8 cellular contexts compared by ENCODE assay signal in the genomic region with DNA sequence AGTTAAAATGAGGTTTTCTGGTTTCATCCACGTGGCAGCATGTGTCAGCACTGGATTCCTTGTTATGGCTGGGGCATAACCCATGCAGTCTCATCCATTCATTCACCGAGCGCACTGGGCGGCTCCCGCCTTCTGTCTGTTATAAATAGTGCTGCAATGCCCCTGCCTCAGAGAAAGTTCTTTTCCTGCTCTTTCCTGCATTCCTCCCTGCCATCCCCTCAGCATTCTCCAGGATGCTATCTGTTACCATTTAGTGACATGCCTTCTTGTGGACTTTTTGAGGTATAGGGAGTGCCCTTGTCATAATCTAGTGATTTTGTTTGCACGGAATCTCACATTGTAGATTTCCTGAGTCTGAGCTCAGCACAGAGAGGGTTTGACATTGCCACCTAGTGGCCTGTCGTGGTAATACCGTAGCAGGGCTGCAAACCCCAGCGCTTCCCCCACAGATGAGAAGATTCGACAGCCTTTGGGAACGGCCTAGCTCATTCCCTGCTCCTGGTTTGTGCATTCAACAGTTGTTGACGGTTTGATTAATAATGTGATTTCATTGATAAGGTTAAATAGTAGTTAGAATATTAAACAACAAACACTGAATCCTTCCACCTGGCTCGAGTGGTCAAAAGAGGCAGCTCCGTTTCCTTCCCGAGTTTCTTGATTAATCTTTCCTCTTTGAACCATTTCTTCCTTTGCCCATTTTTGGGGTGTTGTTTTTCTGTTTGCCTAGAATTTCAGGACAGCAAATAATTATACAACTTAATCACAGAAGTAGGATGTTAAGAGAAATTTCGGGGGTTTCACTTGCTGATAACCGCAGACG. TPM values are rescaled to one million over a fixed set of nuclear protein-coding genes. Genes with fewer than 3 reads are reported as not detected.
A peak's percentile ranks its signal among the peaks of the same experiment; 100 is the strongest.
DNase-seq lines count a peak whose midpoint lies in the region; ATAC-seq and TF ChIP-seq lines count a peak whose summit lies in the region.

No MANE protein-coding gene starts in this region.

- ATAC-seq in HG02642 (IDR thresholded peaks at IDR 0.05; ENCODE audit: poor library complexity, unreplicated experiment) (peak; percentile 59), left lung (peak; percentile 90), HG02884 (IDR thresholded peaks at IDR 0.05; ENCODE audit: unreplicated experiment) (no peak)
- peak; percentile 71 for ATAC-seq in central memory CD8-positive, alpha-beta T cell (replicated peaks; ENCODE audit: extremely low read depth, poor library complexity, severe bottlenecking)

- no peaks in the 10 kb centered on the region for H3K36me3 ChIP-seq in left lung

- TF ChIP-seq CTCF in left lung (IDR thresholded peaks at IDR 0.05): peak; percentile 91 to 95

- no peak overlapping the region for H3K4me3 ChIP-seq in left lung

- peaks cover 86% of the 10 kb centered on the region for H3K27me3 Mint-ChIP-seq in central memory CD8-positive, alpha-beta T cell

- H3K4me3 Mint-ChIP-seq in central memory CD8-positive, alpha-beta T cell: no peak overlapping the region

- no peak overlapping the region for H3K27ac ChIP-seq in left lung

- H3K4me1 Mint-ChIP-seq in central memory CD8-positive, alpha-beta T cell: peaks cover 11% of the 10 kb centered on the region

- H3K4me1 ChIP-seq in left lung: peaks cover 0 to 37% of the 10 kb centered on the region in 2 donors

- DNase-seq in D341Med (ENCODE audit: low spot score) (peak; percentile 85), NCI-H345 (lab: John Stamatoyannopoulos, UW) (peak; percentile 90), left lung (peak; percentile 61 to 77)
- DNase-seq in activated CD4-positive, CD25-positive, alpha-beta regulatory T cell treated with anti-CD3 and anti-CD28 coated beads, Interleukin-2, amount 50 U/mL, for 72 hours: peak; percentile 83
- peak; percentile 56 to 68 for DNase-seq in central memory CD8-positive, alpha-beta T cell (ENCODE audit: low spot score in 2 of 2)
- peak; percentile 31 to 75 (median 59) for DNase-seq in stimulated activated CD4-positive, alpha-beta T cell treated with anti-CD3 and anti-CD28 coated beads, TNF-alpha, amount 100 ng/mL, for 1 hour (ENCODE audit: low read depth in 3 of 3, low spot score in 1 of 3)

- no peaks in the 10 kb centered on the region for H3K9me3 ChIP-seq in left lung

- H3K27me3 ChIP-seq in left lung: peaks cover 9 to 50% of the 10 kb centered on the region in 2 donors

- H3K9me3 Mint-ChIP-seq in central memory CD8-positive, alpha-beta T cell: no peaks in the 10 kb centered on the region

- intact Hi-C loops in left lung (cut with DNase I): loop anchor here in 1 of 2 donors (2.0 kb wide), 1 partner anchor 301 kb away; no protein-coding TSS in a partner anchor

- H3K27ac Mint-ChIP-seq in central memory CD8-positive, alpha-beta T cell (ENCODE audit: low read depth): no peak overlapping the region

- peaks cover 3% of the 10 kb centered on the region for H3K36me3 Mint-ChIP-seq in central memory CD8-positive, alpha-beta T cell (ENCODE audit: insufficient read depth)

RNA-seq across cellular contexts. Expression of a gene that starts 46.3 kb away (rescaled TPM):
- under 1 TPM in 1 of 2 donors, not detected in 1; 0.10 TPM for total RNA-seq in left lung
